In the genomic region with DNA sequence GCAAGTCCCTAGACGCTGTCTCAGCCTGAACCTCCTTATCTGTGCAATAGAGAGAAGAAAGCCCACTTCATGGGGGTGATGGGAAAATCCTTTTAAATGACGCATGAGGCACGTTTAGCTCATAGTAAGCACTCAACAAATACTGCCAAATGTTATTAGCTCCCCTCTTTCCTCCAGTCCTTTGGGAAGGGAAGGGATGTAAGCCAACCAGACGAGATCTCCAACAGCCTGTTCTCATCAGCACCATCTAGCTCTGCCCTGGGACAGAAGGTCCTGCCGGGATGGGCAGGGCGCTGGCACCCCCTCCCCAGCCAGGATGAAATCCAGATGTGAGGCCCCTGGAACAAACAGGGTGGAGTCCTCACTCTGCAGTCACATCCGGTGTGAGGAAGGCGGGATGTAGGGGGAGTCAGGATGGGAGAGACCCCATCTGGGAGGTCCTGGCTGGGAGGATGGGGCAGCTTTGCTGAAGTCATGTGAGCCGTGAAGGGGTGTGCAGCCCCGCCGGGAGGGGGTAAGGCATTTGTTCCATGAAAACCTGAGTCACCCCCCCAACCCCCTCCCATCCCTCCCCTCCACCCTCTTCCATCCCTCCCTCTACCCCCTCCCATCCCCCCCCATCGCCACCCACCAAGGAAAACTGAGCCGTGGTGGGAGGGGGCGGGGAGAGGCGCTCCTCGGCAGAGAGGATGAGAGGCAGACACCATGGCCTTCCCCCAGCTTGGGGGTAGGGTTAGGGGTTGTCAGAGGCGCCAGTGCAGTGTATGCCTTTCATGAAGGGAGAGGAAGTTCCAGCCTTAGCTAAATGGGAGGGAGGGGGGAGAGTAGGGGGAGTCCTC, we compare ENCODE assay signal across 11 cellular contexts. TPM values are rescaled to one million over a fixed set of nuclear protein-coding genes. Genes with fewer than 3 reads are reported as not detected.
DNase-seq lines count a peak whose midpoint lies in the region; ATAC-seq and TF ChIP-seq lines count a peak whose summit lies in the region.
"Had no signal": no experiment of that assay in that cellular context is flagged by ENCODE, and none has a peak within 500 bp of the region (broad histone marks: within the 10 kb centered on the region; RNA-seq: fewer than 3 reads in every experiment).

No MANE protein-coding gene starts in this region.

- DNase-seq in Ammon's horn (ENCODE audit: low spot score): peak; percentile 37
- peak in 6 of 7 donors; percentile 22 to 77 (median 47) for DNase-seq in adrenal gland
- DNase-seq in glutamatergic neuron: peak; percentile 22
- no peak for DNase-seq in prostate gland (ENCODE audit: low spot score)
- no peak for DNase-seq in DMS114 treated with DMSO at 0.1 percent for 48 hours (lab: John Stamatoyannopoulos, UW; ENCODE audit: unreplicated experiment)
- no peak for DNase-seq in iPS-NIHi7 (ENCODE audit: extremely low spot score)
- DNase-seq in activated T-cell treated with anti-CD3 and anti-CD28 coated beads for 4 hours: no peak
- DNase-seq: activated naive CD8-positive, alpha-beta T cell treated with anti-CD3 and anti-CD28 coated beads, Interleukin-2, amount 10 ng/mL, durations not matched to agents 7 days and 5 days; NCI-H2081 had no signal

- H3K4me1 Mint-ChIP-seq in glutamatergic neuron (ENCODE audit: low read depth, unreplicated experiment): peaks cover 4% of the 10 kb centered on the region

- peaks cover 8% of the 10 kb centered on the region for H3K27me3 Mint-ChIP-seq in glutamatergic neuron (ENCODE audit: unreplicated experiment)
- H3K27me3 Mint-ChIP-seq: activated naive CD8-positive, alpha-beta T cell treated with anti-CD3 and anti-CD28 coated beads, Interleukin-2, amount 10 ng/mL, durations not matched to agents 7 days and 5 days had no signal

- H3K4me1 ChIP-seq in adrenal gland (replicated peaks in 1 of 2) (peaks cover 7 to 28% of the 10 kb centered on the region in 2 donors), prostate gland (replicated peaks) (peaks cover 3% of the 10 kb centered on the region)

- no peak for TF ChIP-seq POLR2A in adrenal gland (IDR thresholded peaks at IDR 0.05)
- no peak for TF ChIP-seq POLR2A in prostate gland (IDR thresholded peaks at IDR 0.05)

- no peak for ATAC-seq in GM19463 (IDR thresholded peaks at IDR 0.05; ENCODE audit: unreplicated experiment)
- ATAC-seq: left lobe of liver had no signal

- H3K27ac Mint-ChIP-seq in glutamatergic neuron (ENCODE audit: unreplicated experiment): no peak overlapping the region
- H3K27ac Mint-ChIP-seq: activated naive CD8-positive, alpha-beta T cell treated with anti-CD3 and anti-CD28 coated beads, Interleukin-2, amount 10 ng/mL, durations not matched to agents 7 days and 5 days had no signal

- H3K36me3 ChIP-seq in adrenal gland (replicated peaks in 1 of 2) (no peaks in the 10 kb centered on the region), prostate gland (no peaks in the 10 kb centered on the region)

- H3K4me3 Mint-ChIP-seq in glutamatergic neuron (ENCODE audit: unreplicated experiment): no peak overlapping the region
- H3K4me3 Mint-ChIP-seq: activated naive CD8-positive, alpha-beta T cell treated with anti-CD3 and anti-CD28 coated beads, Interleukin-2, amount 10 ng/mL, durations not matched to agents 7 days and 5 days had no signal

- H3K27me3 ChIP-seq in adrenal gland (no peaks in the 10 kb centered on the region), prostate gland (replicated peaks; ENCODE audit: insufficient read depth) (no peaks in the 10 kb centered on the region)

- H3K27ac ChIP-seq in adrenal gland (peak overlapping the region in 3 of 5 donors; percentile 39 to 90 (median 63)), prostate gland (peak overlapping the region; percentile 67)

- TF ChIP-seq CTCF in adrenal gland (IDR thresholded peaks at IDR 0.05) (no peak), glutamatergic neuron (IDR thresholded peaks at IDR 0.05; ENCODE audit: partially characterized antibody, unreplicated experiment) (no peak), prostate gland (IDR thresholded peaks at IDR 0.05) (no peak)

- peaks cover 5% of the 10 kb centered on the region for H3K36me3 Mint-ChIP-seq in glutamatergic neuron (ENCODE audit: unreplicated experiment)

- WGBS in adrenal gland, 4 donors: 49 to 65% (median 58%) methylated on average over 12 to 17 of the region's 17 CpGs
- 22% methylated on average over 17 of the region's 17 CpGs for WGBS in prostate gland

- H3K9me3 Mint-ChIP-seq in glutamatergic neuron (ENCODE audit: unreplicated experiment): peaks cover 4% of the 10 kb centered on the region
- H3K9me3 Mint-ChIP-seq: activated naive CD8-positive, alpha-beta T cell treated with anti-CD3 and anti-CD28 coated beads, Interleukin-2, amount 10 ng/mL, durations not matched to agents 7 days and 5 days had no signal

- H3K4me3 ChIP-seq in adrenal gland (no peak overlapping the region), prostate gland (no peak overlapping the region)

- no peaks in the 10 kb centered on the region for H3K9me3 ChIP-seq in adrenal gland (replicated peaks in 1 of 3)
- H3K9me3 ChIP-seq in prostate gland: no peaks in the 10 kb centered on the region

- intact Hi-C loops in adrenal gland (cut with DNase I) (no loop called here), prostate gland (cut with DNase I) (no loop called here)

RNA-seq across cellular contexts. Expression of gene S1PR2, which starts 4.5 kb away (rescaled TPM):
- total RNA-seq in adrenal gland: 1 to 10 TPM; 2.1 to 9.5 (median 6.6) TPM
- polyA plus RNA-seq in adrenal gland: 1 to 10 TPM; 1.6 to 3.5 (median 3.1) TPM
- total RNA-seq in glutamatergic neuron (ENCODE audit: unreplicated experiment): 12.5 TPM
- 1 to 10 TPM; 4.5 to 8.5 TPM for total RNA-seq in prostate gland

RNA-seq across cellular contexts. Expression of gene MRPL4, which starts 25.4 kb away (rescaled TPM):
- 100 to 1,000 TPM in 1 of 8 donors, 10 to 100 TPM in 7; 43.7 to 123 (median 86.0) TPM for total RNA-seq in adrenal gland
- 10 to 100 TPM; 33.4 to 56.4 (median 43.8) TPM for polyA plus RNA-seq in adrenal gland
- total RNA-seq in glutamatergic neuron (ENCODE audit: unreplicated experiment): 42.8 TPM
- total RNA-seq in prostate gland: 10 to 100 TPM; 72.6 to 75.6 TPM

RNA-seq across cellular contexts. Expression of gene DNMT1, which starts 31.8 kb away (rescaled TPM):
- total RNA-seq in adrenal gland (10 to 100 TPM; 23.6 to 48.2 (median 35.2) TPM), glutamatergic neuron (ENCODE audit: unreplicated experiment) (129 TPM), prostate gland (10 to 100 TPM; 29.9 to 50.0 TPM)
- polyA plus RNA-seq in adrenal gland: 10 to 100 TPM; 35.5 to 49.7 (median 44.0) TPM

RNA-seq across cellular contexts. Expression of gene ICAM1, which starts 44.3 kb away (rescaled TPM):
- 10 to 100 TPM; 12.2 to 90.4 (median 34.4) TPM for total RNA-seq in adrenal gland
- polyA plus RNA-seq in adrenal gland: 10 to 100 TPM in 2 of 3 donors, 1 to 10 TPM in 1; 8.8 to 27.6 (median 13.5) TPM
- not detected for total RNA-seq in glutamatergic neuron (ENCODE audit: unreplicated experiment)
- 10 to 100 TPM in 1 of 2 donors, 1 to 10 TPM in 1; 8.9 to 25.1 TPM for total RNA-seq in prostate gland

Comparison
In these comparisons a context has a peak if more than half of its experiments do, and no peak if none do; other contexts are left out.
1. DNase-seq: peak in Ammon's horn (single experiment), adrenal gland (6 of 7) and glutamatergic neuron (single experiment); none in prostate gland (single experiment), DMS114 treated with DMSO at 0.1 percent for 48 hours (single experiment), iPS-NIHi7 (single experiment) and activated T-cell treated with anti-CD3 and anti-CD28 coated beads for 4 hours (single experiment).